In the genomic region with DNA sequence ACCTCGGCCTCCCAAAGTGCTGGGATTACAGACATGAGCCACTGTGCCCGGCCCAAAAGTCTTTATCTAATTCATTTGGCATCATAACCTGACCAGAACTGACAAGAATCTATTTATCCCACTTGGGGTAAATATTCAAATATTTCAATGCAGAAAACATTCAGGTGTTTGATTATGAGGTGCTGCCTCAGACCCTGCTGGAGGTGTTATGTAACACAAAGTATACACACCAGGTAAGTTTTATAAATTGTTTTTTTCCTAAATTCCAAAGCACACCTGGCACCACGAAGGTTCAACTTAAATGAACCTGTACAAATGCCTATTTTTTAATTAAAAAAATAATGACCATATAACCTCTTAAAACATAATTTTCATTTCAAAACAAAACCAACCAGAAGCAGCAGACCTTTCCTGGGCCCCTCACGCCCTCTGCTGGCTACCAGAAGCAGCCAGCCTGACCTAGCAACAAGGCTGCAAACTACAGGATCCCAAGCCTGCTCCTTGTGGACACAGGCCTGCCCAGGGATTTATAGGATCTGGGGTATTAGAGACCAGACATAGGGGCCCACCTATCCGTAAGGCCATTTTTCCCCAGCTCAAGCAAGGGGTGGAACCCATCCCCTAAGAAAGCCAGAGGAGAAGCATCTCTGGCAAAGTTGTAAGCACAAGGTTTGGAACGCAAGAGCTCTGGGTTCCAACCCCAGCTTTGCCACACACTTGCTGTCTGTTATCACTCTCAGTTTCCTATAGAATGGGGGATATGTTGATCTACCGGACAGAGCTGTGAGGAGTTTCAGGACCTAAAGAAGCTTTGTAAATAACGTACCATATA, we compare ENCODE assay signal across 8 cellular contexts. TPM values are rescaled to one million over a fixed set of nuclear protein-coding genes. Genes with fewer than 3 reads are reported as not detected.
DNase-seq lines count a peak whose midpoint lies in the region; ATAC-seq and TF ChIP-seq lines count a peak whose summit lies in the region.

No MANE protein-coding gene starts in this region.

- H3K36me3 Mint-ChIP-seq in endodermal cell (ENCODE audit: low read depth), result peaks cover 23% of the 10 kb centered on the region

- H4K20me1 ChIP-seq in Loucy (ENCODE audit: insufficient read depth, low read length, poor library complexity, severe bottlenecking), result peaks cover 7% of the 10 kb centered on the region

- peak overlapping the region; percentile 84 for H3K27ac Mint-ChIP-seq in endodermal cell

- H3K27me3 Mint-ChIP-seq in endodermal cell (ENCODE audit: insufficient read depth), result no peaks in the 10 kb centered on the region

- peaks cover 46% of the 10 kb centered on the region for H3K9me3 Mint-ChIP-seq in endodermal cell

- H3K9ac ChIP-seq in Loucy (ENCODE audit: low read depth, low read length, poor library complexity, severe bottlenecking), result no peak overlapping the region
- no peak overlapping the region for H3K9ac ChIP-seq in endodermal cell (ENCODE audit: extremely low read depth, low read length, poor library complexity, severe bottlenecking)

- no peak for ATAC-seq in GM21529 (IDR thresholded peaks at IDR 0.05; ENCODE audit: unreplicated experiment)
- no peak for ATAC-seq in GM21723 (IDR thresholded peaks at IDR 0.05; ENCODE audit: unreplicated experiment)

- H3K4me1 ChIP-seq in Loucy (ENCODE audit: insufficient read depth, low read length, poor library complexity, severe bottlenecking), result no peaks in the 10 kb centered on the region
- no peaks in the 10 kb centered on the region for H3K4me1 ChIP-seq in endodermal cell (ENCODE audit: control insufficient read depth, insufficient read depth, low read length)

- no peak overlapping the region for H2AFZ ChIP-seq in Loucy (ENCODE audit: low read length)

- H3K36me3 ChIP-seq in Loucy (ENCODE audit: insufficient read depth, low read length), result peaks cover 20% of the 10 kb centered on the region; the same call in 1 of the 2 replicates
- H3K36me3 ChIP-seq in endodermal cell (ENCODE audit: control insufficient read depth, insufficient read depth, low read length), result peaks cover 10% of the 10 kb centered on the region

- H3K27me3 ChIP-seq in Loucy (ENCODE audit: insufficient read depth, low read length, poor library complexity, severe bottlenecking) (no peaks in the 10 kb centered on the region), endodermal cell (ENCODE audit: control insufficient read depth, insufficient read depth, low read length, poor library complexity, severe bottlenecking) (no peaks in the 10 kb centered on the region)

- peaks cover 39% of the 10 kb centered on the region for H3K79me2 ChIP-seq in Loucy (ENCODE audit: insufficient read depth, low read length)

- H3K9me3 ChIP-seq in Loucy (ENCODE audit: insufficient read depth, low read depth, low read length) (no peaks in the 10 kb centered on the region), endodermal cell (ENCODE audit: control insufficient read depth, low read length) (no peaks in the 10 kb centered on the region)

- H3F3A ChIP-seq in Loucy (ENCODE audit: low read depth), result no peaks in the 10 kb centered on the region

- peak; percentile 64 for TF ChIP-seq CTCF in Loucy (conservative IDR thresholded peaks at IDR 0.05; ENCODE audit: low read length)
- TF ChIP-seq CTCF in endodermal cell (conservative IDR thresholded peaks at IDR 0.05), result peak; percentile 88

- no peak overlapping the region for H3K27ac ChIP-seq in endodermal cell (ENCODE audit: low read depth, low read length)

- peaks cover 2% of the 10 kb centered on the region for H3K4me1 Mint-ChIP-seq in endodermal cell

- WGBS in endodermal cell (ENCODE audit: insufficient coverage in 1 of 2, insufficient read length in 1 of 2), 2 experiments, result 66 to 100% methylated on average over 1 to 8 of the region's 8 CpGs

- DNase-seq in stimulated activated CD4-positive, alpha-beta T cell treated with anti-CD3 and anti-CD28 coated beads, Interleukin-12 subunit alpha, Interleukin-12 subunit beta, amount 100 ng/mL, for 4 hours, result peak; percentile 35
- DNase-seq in stimulated activated CD4-positive, alpha-beta T cell treated with anti-CD3 and anti-CD28 coated beads, Interleukin-1b, Interleukin-23, amount 100 ng/mL, for 48 hours, result no peak
- peak; percentile 44 to 51 for DNase-seq in activated CD4-positive, alpha-beta T cell treated with anti-CD3 and anti-CD28 coated beads for 4 hours
- peak; percentile 80 for DNase-seq in endodermal cell
- DNase-seq in mucosa of gallbladder (ENCODE audit: low spot score), result peak; percentile 51

- H3K4me3 ChIP-seq in Loucy (ENCODE audit: low read length, poor library complexity, severe bottlenecking) (no peak overlapping the region), endodermal cell (ENCODE audit: low read length) (no peak overlapping the region)

- no peaks in the 10 kb centered on the region for H3K9me2 ChIP-seq in Loucy (replicated peaks; ENCODE audit: low read depth, low read length)

- H3K4me3 Mint-ChIP-seq in endodermal cell, result no peak overlapping the region

- H3K4me2 ChIP-seq in Loucy (ENCODE audit: low read depth, low read length, poor library complexity, severe bottlenecking), result no peak overlapping the region

RNA-seq across cellular contexts. Expression of gene OTUD5, which starts 11.7 kb away (rescaled TPM):
- total RNA-seq in endodermal cell (10 to 100 TPM; 50.3 to 56.5 TPM), mucosa of gallbladder (57.3 TPM)
- polyA plus RNA-seq in endodermal cell (2013, experiment 1 of 2), result 41.2 TPM
- 40.7 TPM for polyA plus RNA-seq in endodermal cell (2013, experiment 2 of 2)

RNA-seq across cellular contexts. Expression of gene KCND1, which starts 25.9 kb away (rescaled TPM):
- total RNA-seq in endodermal cell, result 1 to 10 TPM; 3.6 to 7.0 TPM
- 2.5 TPM for polyA plus RNA-seq in endodermal cell (2013, experiment 1 of 2)
- 2.5 TPM for polyA plus RNA-seq in endodermal cell (2013, experiment 2 of 2)
- total RNA-seq in mucosa of gallbladder, result 6.5 TPM

RNA-seq across cellular contexts. Expression of gene PIM2, which starts 26.9 kb away (rescaled TPM):
- total RNA-seq in endodermal cell (10 to 100 TPM; 26.2 to 94.0 TPM), mucosa of gallbladder (11.5 TPM)
- 17.8 TPM for polyA plus RNA-seq in endodermal cell (2013, experiment 1 of 2)
- polyA plus RNA-seq in endodermal cell (2013, experiment 2 of 2), result 16.2 TPM

RNA-seq across cellular contexts. Expression of gene SLC35A2, which starts 34.3 kb away (rescaled TPM):
- total RNA-seq in endodermal cell (10 to 100 TPM; 22.8 to 24.7 TPM), mucosa of gallbladder (50.4 TPM)
- polyA plus RNA-seq in endodermal cell (2013, experiment 1 of 2), result 14.2 TPM
- polyA plus RNA-seq in endodermal cell (2013, experiment 2 of 2), result 17.5 TPM

RNA-seq across cellular contexts. Expression of gene PQBP1, which starts 48.0 kb away (rescaled TPM):
- total RNA-seq in endodermal cell (10 to 100 TPM; 46.6 to 69.0 TPM), mucosa of gallbladder (77.5 TPM)
- 57.8 TPM for polyA plus RNA-seq in endodermal cell (2013, experiment 1 of 2)
- polyA plus RNA-seq in endodermal cell (2013, experiment 2 of 2), result 51.3 TPM
